In genomic region chr14:56334458-56334857, GRCh38 we compare ENCODE assay signal across 2 cellular contexts.
TF ChIP-seq lines count a peak whose summit lies in the region.

No MANE protein-coding gene starts in this region.

TF ChIP-seq in SK-N-SH, 30 proteins besides CTCF, POLR2A, EP300 and RAD21 (continued from another document):
- TF ChIP-seq REST (IDR thresholded peaks at IDR 0.05; ENCODE audit: low read depth, low read length), result no peak
- no peak for TF ChIP-seq USF1 (IDR thresholded peaks at IDR 0.05; ENCODE audit: borderline replicate concordance, low read depth)
- TF ChIP-seq CHD2 (IDR thresholded peaks at IDR 0.05; ENCODE audit: low read length, partially characterized antibody), result no peak
- no peak for TF ChIP-seq PBX3 (IDR thresholded peaks at IDR 0.05)
- no peak for TF ChIP-seq FOXM1 (IDR thresholded peaks at IDR 0.05; ENCODE audit: low read depth)
- TF ChIP-seq POLR2AphosphoS5 (IDR thresholded peaks at IDR 0.05; ENCODE audit: low read depth, low read length), result no peak
- TF ChIP-seq ZBTB33 (IDR thresholded peaks at IDR 0.05; ENCODE audit: borderline replicate concordance, low read depth), result no peak
- TF ChIP-seq TEAD4 (IDR thresholded peaks at IDR 0.05; ENCODE audit: borderline replicate concordance, insufficient read depth), result no peak
- no peak for TF ChIP-seq MEF2A (IDR thresholded peaks at IDR 0.05; ENCODE audit: borderline replicate concordance, low read depth)
- TF ChIP-seq SIN3A (IDR thresholded peaks at IDR 0.05; ENCODE audit: borderline replicate concordance, low read depth, low read length), result no peak

TF ChIP-seq in SK-N-SH treated with all-trans-retinoic acid at 6 μM for 48 hours, 23 proteins besides CTCF, POLR2A, EP300 and RAD21 (continued from another document):
- TF ChIP-seq CREB5 (CRISPR knock-in tag; IDR thresholded peaks at IDR 0.05; ENCODE audit: low read depth) (no peak), ZFP30 (CRISPR knock-in tag; IDR thresholded peaks at IDR 0.05) (no peak), BACH2 (CRISPR knock-in tag; IDR thresholded peaks at IDR 0.05; ENCODE audit: borderline replicate concordance) (no peak), POU6F1 (CRISPR knock-in tag; IDR thresholded peaks at IDR 0.05; ENCODE audit: borderline replicate concordance, low read depth) (no peak)
